ENCODE assay signal across 28 cellular contexts in genomic region chr4:7786040-7786439, GRCh38.
"Had no signal": no experiment of that assay in that cellular context is flagged by ENCODE, and none has a peak within 500 bp of the region (broad histone marks: within the 10 kb centered on the region; RNA-seq: fewer than 3 reads in every experiment).

No MANE protein-coding gene starts in this region.

- H3K4me3 ChIP-seq: adrenal gland, breast epithelium had no signal

- H3K4me1 ChIP-seq: breast epithelium had no signal

- H3K9me3 Mint-ChIP-seq: activated CD4-positive, alpha-beta T cell treated with anti-CD3 and anti-CD28 coated beads, Interleukin-2, amount 10 ng/mL, durations not matched to agents 7 days and 5 days; activated CD8-positive, alpha-beta T cell treated with anti-CD3 and anti-CD28 coated beads for 36 hours; activated naive CD4-positive, alpha-beta T cell treated with anti-CD3 and anti-CD28 coated beads for 36 hours; activated naive CD8-positive, alpha-beta T cell treated with anti-CD3 and anti-CD28 coated beads, Interleukin-2, amount 10 ng/mL, durations not matched to agents 7 days and 5 days; activated T-helper 1 cell treated with anti-CD3 and anti-CD28 coated beads, Interleukin-12 subunit alpha, Interleukin-12 subunit beta, Interleukin-2, Interleukin-4 antibody, amounts not matched to agents 30 ng/mL and 10 ng/mL and 1 ng/mL, durations not matched to agents 14 hours and 24 hours and 36 hours; T-cell had no signal

- H3K9ac ChIP-seq: KMS-11 had no signal

- H3K36me3 Mint-ChIP-seq: activated naive CD8-positive, alpha-beta T cell treated with anti-CD3 and anti-CD28 coated beads, Interleukin-2, amount 10 ng/mL, durations not matched to agents 7 days and 5 days had no signal

- H3K27ac ChIP-seq: adrenal gland, breast epithelium, KMS-11, RWPE1, VCaP had no signal

- ATAC-seq: activated CD8-positive, alpha-beta T cell treated with anti-CD3 and anti-CD28 coated beads for 36 hours; Panc1; T-cell had no signal

- H3K27ac Mint-ChIP-seq: activated CD4-positive, alpha-beta T cell treated with anti-CD3 and anti-CD28 coated beads, Interleukin-2, amount 10 ng/mL, durations not matched to agents 7 days and 5 days; activated naive CD4-positive, alpha-beta T cell treated with anti-CD3 and anti-CD28 coated beads for 36 hours; activated naive CD8-positive, alpha-beta T cell treated with anti-CD3 and anti-CD28 coated beads, Interleukin-2, amount 10 ng/mL, durations not matched to agents 7 days and 5 days; activated T-helper 1 cell treated with anti-CD3 and anti-CD28 coated beads, Interleukin-12 subunit alpha, Interleukin-12 subunit beta, Interleukin-2, Interleukin-4 antibody, amounts not matched to agents 30 ng/mL and 10 ng/mL and 1 ng/mL, durations not matched to agents 14 hours and 24 hours and 36 hours; T-cell had no signal

- DNase-seq: activated CD4-positive, alpha-beta T cell treated with anti-CD3 and anti-CD28 coated beads, Interleukin-2, amount 10 ng/mL, durations not matched to agents 7 days and 5 days; activated CD4-positive, CD25-positive, alpha-beta regulatory T cell; activated CD8-positive, alpha-beta memory T cell treated with anti-CD3 and anti-CD28 coated beads, Interleukin-2, amount 50 U/mL, for 4 hours; activated CD8-positive, alpha-beta T cell treated with anti-CD3 and anti-CD28 coated beads for 36 hours; activated gamma-delta T cell; activated naive CD4-positive, alpha-beta T cell treated with anti-CD3 and anti-CD28 coated beads for 36 hours; activated naive CD8-positive, alpha-beta T cell treated with anti-CD3 and anti-CD28 coated beads, Interleukin-2, amount 10 ng/mL, durations not matched to agents 7 days and 5 days; adrenal gland; anterior cingulate cortex; central memory CD4-positive, alpha-beta T cell; MV-4-11; NCI-H1092 treated with DMSO at 0.1 percent for 48 hours; NCI-H1417 treated with DMSO at 0.1 percent for 48 hours; NCI-H1694; NCI-H2029; NCI-H345; NCI-H510A; NCI-H526 treated with DMSO at 0.1 percent for 48 hours; NCI-H82; OCI-M1; SHP77 treated with DMSO at 0.1 percent for 48 hours; T-cell had no signal

- H3K4me3 Mint-ChIP-seq: activated CD4-positive, alpha-beta T cell treated with anti-CD3 and anti-CD28 coated beads, Interleukin-2, amount 10 ng/mL, durations not matched to agents 7 days and 5 days; activated CD8-positive, alpha-beta T cell treated with anti-CD3 and anti-CD28 coated beads for 36 hours; activated naive CD4-positive, alpha-beta T cell treated with anti-CD3 and anti-CD28 coated beads for 36 hours; activated naive CD8-positive, alpha-beta T cell treated with anti-CD3 and anti-CD28 coated beads, Interleukin-2, amount 10 ng/mL, durations not matched to agents 7 days and 5 days; activated T-helper 1 cell treated with anti-CD3 and anti-CD28 coated beads, Interleukin-12 subunit alpha, Interleukin-12 subunit beta, Interleukin-2, Interleukin-4 antibody, amounts not matched to agents 30 ng/mL and 10 ng/mL and 1 ng/mL, durations not matched to agents 14 hours and 24 hours and 36 hours; T-cell had no signal

- H3K4me2 ChIP-seq: KMS-11 had no signal

- H3K36me3 ChIP-seq: adrenal gland, breast epithelium had no signal

- H3K9me3 ChIP-seq: adrenal gland, breast epithelium had no signal

- H3K27me3 ChIP-seq: adrenal gland, breast epithelium had no signal

- H3K27me3 Mint-ChIP-seq: activated CD4-positive, alpha-beta T cell treated with anti-CD3 and anti-CD28 coated beads, Interleukin-2, amount 10 ng/mL, durations not matched to agents 7 days and 5 days; activated CD8-positive, alpha-beta T cell treated with anti-CD3 and anti-CD28 coated beads for 36 hours; activated naive CD8-positive, alpha-beta T cell treated with anti-CD3 and anti-CD28 coated beads, Interleukin-2, amount 10 ng/mL, durations not matched to agents 7 days and 5 days; T-cell had no signal
